In genomic region chr3:160399347-160400047, GRCh38 we compare ENCODE assay signal across 8 cellular contexts. TPM values are rescaled to one million over a fixed set of nuclear protein-coding genes. Genes with fewer than 3 reads are reported as not detected.
A peak's percentile ranks its signal among the peaks of the same experiment; 100 is the strongest.
DNase-seq lines count a peak whose midpoint lies in the region; ATAC-seq, FAIRE-seq and TF ChIP-seq lines count a peak whose summit lies in the region.

Gene SMC4 (plus strand): TSS chr3:160399650. CDS start chr3:160400827, 1,177 bp downstream.

- H3K27me3 ChIP-seq in pancreas (no peaks in the 10 kb centered on the region), tibial nerve (peaks cover 0 to 4% of the 10 kb centered on the region in 2 donors)

- no peak for FAIRE-seq in pancreas (lab: Jason Lieb, UNC)

- peaks cover 40% of the 10 kb centered on the region for H3K4me1 Mint-ChIP-seq in activated naive CD8-positive, alpha-beta T cell treated with anti-CD3 and anti-CD28 coated beads, Interleukin-2, amount 10 ng/mL, durations not matched to agents 7 days and 5 days

- H3K27ac Mint-ChIP-seq in activated naive CD8-positive, alpha-beta T cell treated with anti-CD3 and anti-CD28 coated beads, Interleukin-2, amount 10 ng/mL, durations not matched to agents 7 days and 5 days = peak within 1 kb of the TSS; percentile 93

- H3K4me3 Mint-ChIP-seq in activated naive CD8-positive, alpha-beta T cell treated with anti-CD3 and anti-CD28 coated beads, Interleukin-2, amount 10 ng/mL, durations not matched to agents 7 days and 5 days = peak within 1 kb of the TSS; percentile 92

- POLR2A ChIA-PET in activated naive CD8-positive, alpha-beta T cell treated with anti-CD3 and anti-CD28 coated beads, Interleukin-2, amount 10 ng/mL, durations not matched to agents 7 days and 5 days (lab: Charles Lee) = interaction anchor here (0.7 to 2.2 kb wide), 12 partner anchors 10 to 412 kb away, joined by 3 to 86 read pairs (median 4); partner anchors contain the start of genes KPNA4 and TRIM59

- peak in 1 of 2 donors; percentile 34 for TF ChIP-seq POLR2A in tibial nerve (IDR thresholded peaks at IDR 0.05)

- H3K36me3 Mint-ChIP-seq in activated naive CD8-positive, alpha-beta T cell treated with anti-CD3 and anti-CD28 coated beads, Interleukin-2, amount 10 ng/mL, durations not matched to agents 7 days and 5 days = peaks cover 40% of the 10 kb centered on the region

- H3K27ac ChIP-seq in pancreas = peak within 1 kb of the TSS; percentile 64 to 92 (median 82)
- H3K27ac ChIP-seq in tibial nerve = peak within 1 kb of the TSS; percentile 81 to 93 (median 90)

- peak; percentile 97 for DNase-seq in NCI-H1417 treated with DMSO at 0.1 percent for 48 hours (lab: John Stamatoyannopoulos, UW)
- peak; percentile 73 to 95 for DNase-seq in SW 1271 (lab: John Stamatoyannopoulos, UW)
- peak; percentile 83 for DNase-seq in activated naive CD8-positive, alpha-beta T cell treated with anti-CD3 and anti-CD28 coated beads, Interleukin-2, amount 10 ng/mL, durations not matched to agents 7 days and 5 days
- DNase-seq in Right ventricle myocardium superior = no peak
- DNase-seq in pancreas = peak; percentile 55 to 89 (median 82)
- DNase-seq in tibial nerve (ENCODE audit: low spot score in 2 of 2) = peak; percentile 63 to 86

- H3K36me3 ChIP-seq in pancreas (peaks cover 0 to under 1% (median 0%) of the 10 kb centered on the region in 3 donors), tibial nerve (no peaks in the 10 kb centered on the region)

- peak; percentile 61 for ATAC-seq in HG02798 (IDR thresholded peaks at IDR 0.05; ENCODE audit: poor library complexity, unreplicated experiment)
- ATAC-seq in activated naive CD8-positive, alpha-beta T cell treated with anti-CD3 and anti-CD28 coated beads, Interleukin-2, amount 10 ng/mL, durations not matched to agents 7 days and 5 days (ENCODE audit: low read depth) = peak; percentile 65
- peak; percentile 87 for ATAC-seq in Right ventricle myocardium superior (ENCODE audit: poor library complexity)
- ATAC-seq in pancreas = peak; percentile 76 to 84 (median 80)

- TF ChIP-seq CTCF in GM12875 (IDR thresholded peaks at IDR 0.05; ENCODE audit: borderline replicate concordance, insufficient read depth, low read depth, low read length) (no peak), pancreas (IDR thresholded peaks at IDR 0.05) (no peak), tibial nerve (IDR thresholded peaks at IDR 0.05) (peak in 1 of 5 experiments; percentile 42)

- peaks cover 0 to 18% (median 13%) of the 10 kb centered on the region in 3 donors for H3K4me1 ChIP-seq in pancreas
- H3K4me1 ChIP-seq in tibial nerve = peaks cover 0 to 34% (median 22%) of the 10 kb centered on the region in 4 donors

- WGBS in pancreas, 2 donors = 0 to 1% methylated on average over 47 of the region's 47 CpGs
- 0 to 1% methylated on average over 47 of the region's 47 CpGs for WGBS in tibial nerve, 2 donors

- H3K27me3 Mint-ChIP-seq in activated naive CD8-positive, alpha-beta T cell treated with anti-CD3 and anti-CD28 coated beads, Interleukin-2, amount 10 ng/mL, durations not matched to agents 7 days and 5 days = no peaks in the 10 kb centered on the region

- TF ChIP-seq EP300 in tibial nerve (IDR thresholded peaks at IDR 0.05) = peak in 1 of 2 donors; percentile 80

- H3K4me3 ChIP-seq in GM12875 (ENCODE audit: low read depth, low read length) (peak within 1 kb of the TSS; percentile 98), pancreas (peak within 1 kb of the TSS; percentile 40 to 72 (median 58)), tibial nerve (peak within 1 kb of the TSS; percentile 61 to 75 (median 72))

- H3K9me3 ChIP-seq in pancreas = no peaks in the 10 kb centered on the region
- no peaks in the 10 kb centered on the region for H3K9me3 ChIP-seq in tibial nerve

- intact Hi-C loops in Right ventricle myocardium superior (cut with DNase I) = no loop called here
- intact Hi-C loops in pancreas (cut with DNase I) = no loop called here

- no peaks in the 10 kb centered on the region for H3K9me3 Mint-ChIP-seq in activated naive CD8-positive, alpha-beta T cell treated with anti-CD3 and anti-CD28 coated beads, Interleukin-2, amount 10 ng/mL, durations not matched to agents 7 days and 5 days

RNA-seq across cellular contexts. Expression of gene SMC4, which starts in this region (rescaled TPM):
- total RNA-seq in activated naive CD8-positive, alpha-beta T cell treated with anti-CD3 and anti-CD28 coated beads, Interleukin-2, amount 10 ng/mL, durations not matched to agents 7 days and 5 days = 100 to 1,000 TPM; 187 to 189 TPM
- total RNA-seq in Right ventricle myocardium superior (19.4 TPM), pancreas (10 to 100 TPM in 3 of 6 donors, 1 to 10 TPM in 3; 6.5 to 15.7 (median 9.8) TPM), tibial nerve (10 to 100 TPM; 11.7 to 27.1 (median 21.1) TPM)
- 10 to 100 TPM in 1 of 2 donors, 1 to 10 TPM in 1; 9.4 to 14.7 TPM for polyA plus RNA-seq in pancreas
